ENCODE assay signal across 36 cellular contexts in genomic region chr17:44262654-44263225, GRCh38. TPM values are rescaled to one million over a fixed set of nuclear protein-coding genes. Genes with fewer than 3 reads are reported as not detected.
"Had no signal": no experiment of that assay in that cellular context is flagged by ENCODE, and none has a peak within 500 bp of the region (broad histone marks: within the 10 kb centered on the region; RNA-seq: fewer than 3 reads in every experiment).

No MANE protein-coding gene starts in this region.

- H3K4me3 ChIP-seq: adrenal gland, MG63 had no signal

- H3K27ac Mint-ChIP-seq: activated B cell treated with CpG ODN at 0.5 μM for 24 hours; activated CD4-positive, alpha-beta memory T cell treated with anti-CD3 and anti-CD28 coated beads, Interleukin-2, amount 10 ng/mL, durations not matched to agents 7 days and 5 days; activated naive CD8-positive, alpha-beta T cell treated with anti-CD3 and anti-CD28 coated beads, Interleukin-2, amount 10 ng/mL, durations not matched to agents 7 days and 5 days; activated T-cell treated with anti-CD3 and anti-CD28 coated beads, Interleukin-2, amount 50 U/mL, for 72 hours; activated T-helper 17 cell treated with anti-CD3 and anti-CD28 coated beads, Interleukin-2, amount 50 U/mL, for 72 hours; brain; T-cell had no signal

- DNase-seq: activated B cell treated with CpG ODN at 0.5 μM for 24 hours; activated CD4-positive, alpha-beta memory T cell treated with anti-CD3 and anti-CD28 coated beads, Interleukin-2, amount 10 ng/mL, durations not matched to agents 7 days and 5 days; activated CD4-positive, alpha-beta T cell treated with anti-CD3 and anti-CD28 coated beads for 48 hours; activated CD4-positive, CD25-positive, alpha-beta regulatory T cell treated with anti-CD3 and anti-CD28 coated beads, Interleukin-2, amount 50 U/mL, for 72 hours; activated CD8-positive, alpha-beta memory T cell treated with anti-CD3 and anti-CD28 coated beads for 24 hours; activated effector memory CD4-positive, alpha-beta T cell treated with anti-CD3 and anti-CD28 coated beads, Interleukin-2, amount 50 U/mL, for 16 hours; activated naive CD4-positive, alpha-beta T cell; activated naive CD4-positive, alpha-beta T cell treated with anti-CD3 and anti-CD28 coated beads, Interleukin-2, amount 50 U/mL, for 16 hours; activated naive CD8-positive, alpha-beta T cell treated with anti-CD3 and anti-CD28 coated beads, Interleukin-2, amount 10 ng/mL, durations not matched to agents 7 days and 5 days; activated T-cell treated with anti-CD3 and anti-CD28 coated beads, Interleukin-2, amount 50 U/mL, for 1 hour; activated T-cell treated with anti-CD3 and anti-CD28 coated beads, Interleukin-2, amount 50 U/mL, for 72 hours; adrenal gland; caudate nucleus; Kasumi-1; KG1; MG63; NCI-H1048; NCI-H1105 treated with DMSO at 0.1 percent for 48 hours; NCI-H1436; NCI-H1694; NCI-H1930; NCI-H2081 treated with DMSO at 0.1 percent for 48 hours; NCI-H226; NCI-H446 treated with DMSO at 0.1 percent for 48 hours; NCI-H524; SHP77 treated with DMSO at 0.1 percent for 48 hours; T-cell; T-helper 2 cell; T-helper 9 cell had no signal

- ATAC-seq: activated T-cell treated with anti-CD3 and anti-CD28 coated beads, Interleukin-2, amount 50 U/mL, for 72 hours; activated T-helper 17 cell treated with anti-CD3 and anti-CD28 coated beads, Interleukin-2, amount 50 U/mL, for 72 hours; Panc1; SK-N-SH treated with all-trans-retinoic acid at 6 μM for 48 hours; T-cell had no signal

- H3K36me3 ChIP-seq: adrenal gland, MG63 had no signal

- H3K9me3 ChIP-seq: adrenal gland, MG63 had no signal

- H3K36me3 Mint-ChIP-seq: activated naive CD8-positive, alpha-beta T cell treated with anti-CD3 and anti-CD28 coated beads, Interleukin-2, amount 10 ng/mL, durations not matched to agents 7 days and 5 days; brain; T-cell had no signal

- H3K27me3 ChIP-seq: adrenal gland, MG63 had no signal

- H3K4me1 Mint-ChIP-seq: activated B cell treated with CpG ODN at 0.5 μM for 24 hours; activated CD4-positive, alpha-beta memory T cell treated with anti-CD3 and anti-CD28 coated beads, Interleukin-2, amount 10 ng/mL, durations not matched to agents 7 days and 5 days; activated T-helper 17 cell treated with anti-CD3 and anti-CD28 coated beads, Interleukin-2, amount 50 U/mL, for 72 hours; brain; T-cell had no signal

- H3K4me3 Mint-ChIP-seq: activated B cell treated with CpG ODN at 0.5 μM for 24 hours; activated CD4-positive, alpha-beta memory T cell treated with anti-CD3 and anti-CD28 coated beads, Interleukin-2, amount 10 ng/mL, durations not matched to agents 7 days and 5 days; activated naive CD8-positive, alpha-beta T cell treated with anti-CD3 and anti-CD28 coated beads, Interleukin-2, amount 10 ng/mL, durations not matched to agents 7 days and 5 days; activated T-cell treated with anti-CD3 and anti-CD28 coated beads, Interleukin-2, amount 50 U/mL, for 72 hours; activated T-helper 17 cell treated with anti-CD3 and anti-CD28 coated beads, Interleukin-2, amount 50 U/mL, for 72 hours; brain; T-cell had no signal

- FAIRE-seq: bronchial epithelial cell had no signal

- H3K4me1 ChIP-seq: adrenal gland had no signal

- H3K27me3 Mint-ChIP-seq: activated B cell treated with CpG ODN at 0.5 μM for 24 hours; activated CD4-positive, alpha-beta memory T cell treated with anti-CD3 and anti-CD28 coated beads, Interleukin-2, amount 10 ng/mL, durations not matched to agents 7 days and 5 days; activated naive CD8-positive, alpha-beta T cell treated with anti-CD3 and anti-CD28 coated beads, Interleukin-2, amount 10 ng/mL, durations not matched to agents 7 days and 5 days; activated T-helper 17 cell treated with anti-CD3 and anti-CD28 coated beads, Interleukin-2, amount 50 U/mL, for 72 hours; T-cell had no signal

- H3K27ac ChIP-seq: adrenal gland, VCaP had no signal

RNA-seq across cellular contexts. Expression of gene SLC4A1, which starts 5.2 kb away (rescaled TPM):
- total RNA-seq: activated CD4-positive, alpha-beta memory T cell treated with anti-CD3 and anti-CD28 coated beads, Interleukin-2, amount 10 ng/mL, durations not matched to agents 7 days and 5 days; activated naive CD8-positive, alpha-beta T cell treated with anti-CD3 and anti-CD28 coated beads, Interleukin-2, amount 10 ng/mL, durations not matched to agents 7 days and 5 days; activated T-cell treated with anti-CD3 and anti-CD28 coated beads, Interleukin-2, amount 50 U/mL, for 72 hours; activated T-helper 17 cell treated with anti-CD3 and anti-CD28 coated beads, Interleukin-2, amount 50 U/mL, for 72 hours; bronchial epithelial cell; RPMI7951; T-cell had no signal
